ENCODE assay signal across 13 cellular contexts in genomic region chr1:223733898-223734852, GRCh38. TPM values are rescaled to one million over a fixed set of nuclear protein-coding genes. Genes with fewer than 3 reads are reported as not detected.
DNase-seq lines count a peak whose midpoint lies in the region; ATAC-seq and TF ChIP-seq lines count a peak whose summit lies in the region.
"Had no signal": no experiment of that assay in that cellular context is flagged by ENCODE, and none has a peak within 500 bp of the region (broad histone marks: within the 10 kb centered on the region; RNA-seq: fewer than 3 reads in every experiment).

No MANE protein-coding gene starts in this region.

- DNase-seq in LNCaP clone FGC (ENCODE audit: low read depth) (peak; percentile 69), body of pancreas (peak in 2 of 4 donors; percentile 38 to 69), lung (ENCODE audit: low spot score) (no peak), uterus (no peak)
- DNase-seq: activated CD4-positive, alpha-beta T cell treated with anti-CD3 and anti-CD28 coated beads for 4 hours; aorta; EL; NCI-H1105 treated with DMSO at 0.1 percent for 48 hours; Peyer's patch; stimulated activated CD4-positive, alpha-beta T cell treated with anti-CD3 and anti-CD28 coated beads, Interleukin-4, amount 100 ng/mL, for 1 hour had no signal

- H3K4me1 ChIP-seq in body of pancreas (peaks cover 66% of the 10 kb centered on the region), lung (ENCODE audit: control insufficient read depth in 2 of 2, insufficient read depth in 2 of 2, low read length in 2 of 2) (peaks cover 24 to 34% of the 10 kb centered on the region in 2 donors), uterus (peaks cover 8 to 10% of the 10 kb centered on the region in 2 donors)

- H3K27ac Mint-ChIP-seq in stimulated activated memory B cell treated with anti-CD40 and anti-IgM and Interleukin-4, amounts not matched to agents 10 μg/mL and 1 μg/mL and 100 μg/mL, for 72 hours = peak overlapping the region; percentile 44

- H3K36me3 ChIP-seq in body of pancreas (replicated peaks in 1 of 2; ENCODE audit: insufficient read depth in 1 of 2, low read depth in 2 of 2) (no peaks in the 10 kb centered on the region), lung (ENCODE audit: control insufficient read depth in 2 of 2, insufficient read depth in 2 of 2, low read length in 2 of 2) (peaks cover 0 to 8% of the 10 kb centered on the region in 2 donors), uterus (no peaks in the 10 kb centered on the region)
- H3K36me3 ChIP-seq: Peyer's patch had no signal

- H3K27me3 ChIP-seq in body of pancreas = no peaks in the 10 kb centered on the region
- no peaks in the 10 kb centered on the region for H3K27me3 ChIP-seq in lung (ENCODE audit: control insufficient read depth, insufficient read depth)
- no peaks in the 10 kb centered on the region for H3K27me3 ChIP-seq in uterus
- H3K27me3 ChIP-seq: Peyer's patch had no signal

- no peaks in the 10 kb centered on the region for H3K9me3 Mint-ChIP-seq in stimulated activated memory B cell treated with anti-CD40 and anti-IgM and Interleukin-4, amounts not matched to agents 10 μg/mL and 1 μg/mL and 100 μg/mL, for 72 hours

- peak overlapping the region; percentile 27 to 76 (median 54) for H3K27ac ChIP-seq in body of pancreas
- peak overlapping the region; percentile 28 to 90 for H3K27ac ChIP-seq in lung (ENCODE audit: low read depth in 1 of 2, low read length in 1 of 2)
- peak overlapping the region in 1 of 2 donors; percentile 17 for H3K27ac ChIP-seq in uterus

- no peak for TF ChIP-seq CTCF in LNCaP clone FGC (IDR thresholded peaks at IDR 0.05; ENCODE audit: control insufficient read depth, extremely low read depth, insufficient read depth)
- TF ChIP-seq CTCF in body of pancreas (IDR thresholded peaks at IDR 0.05) = no peak
- no peak for TF ChIP-seq CTCF in lung (IDR thresholded peaks at IDR 0.05; ENCODE audit: control extremely low read depth, extremely low read depth)
- TF ChIP-seq CTCF in uterus (IDR thresholded peaks at IDR 0.05) = no peak

- H3K4me3 Mint-ChIP-seq in stimulated activated memory B cell treated with anti-CD40 and anti-IgM and Interleukin-4, amounts not matched to agents 10 μg/mL and 1 μg/mL and 100 μg/mL, for 72 hours = no peak overlapping the region

- 66 to 71% methylated on average over 20 of the region's 20 CpGs for WGBS in body of pancreas, 2 donors
- 60 to 77% methylated on average over 20 of the region's 20 CpGs for WGBS in lung, 2 donors

- peaks cover 25% of the 10 kb centered on the region for H3K4me1 Mint-ChIP-seq in stimulated activated memory B cell treated with anti-CD40 and anti-IgM and Interleukin-4, amounts not matched to agents 10 μg/mL and 1 μg/mL and 100 μg/mL, for 72 hours

- ATAC-seq in body of pancreas (no peak), lung (ENCODE audit: insufficient read depth, low FRiP score) (no peak), HG02870 (IDR thresholded peaks at IDR 0.05; ENCODE audit: unreplicated experiment) (no peak), GM18909 (IDR thresholded peaks at IDR 0.05; ENCODE audit: poor library complexity, unreplicated experiment) (no peak)
- ATAC-seq in stimulated activated memory B cell treated with anti-CD40 and anti-IgM and Interleukin-4, amounts not matched to agents 10 μg/mL and 1 μg/mL and 100 μg/mL, for 72 hours = no peak

- H3K9me3 ChIP-seq in body of pancreas (no peaks in the 10 kb centered on the region), lung (ENCODE audit: control insufficient read depth in 2 of 2, insufficient read depth in 1 of 2, low read length in 1 of 2) (no peaks in the 10 kb centered on the region), uterus (no peaks in the 10 kb centered on the region)
- H3K9me3 ChIP-seq: Peyer's patch had no signal

- intact Hi-C loops in body of pancreas (cut with DNase I) = no loop called here
- intact Hi-C loops in uterus (cut with DNase I; ENCODE audit: low total_unique reads) = no loop called here

- H3K27me3 Mint-ChIP-seq in stimulated activated memory B cell treated with anti-CD40 and anti-IgM and Interleukin-4, amounts not matched to agents 10 μg/mL and 1 μg/mL and 100 μg/mL, for 72 hours = no peaks in the 10 kb centered on the region

- H3K4me3 ChIP-seq in LNCaP clone FGC (ENCODE audit: low read depth, low read length) (no peak overlapping the region), body of pancreas (no peak overlapping the region), lung (no peak overlapping the region), uterus (no peak overlapping the region)
- H3K4me3 ChIP-seq: Peyer's patch had no signal

- peaks cover 25% of the 10 kb centered on the region for H3K36me3 Mint-ChIP-seq in stimulated activated memory B cell treated with anti-CD40 and anti-IgM and Interleukin-4, amounts not matched to agents 10 μg/mL and 1 μg/mL and 100 μg/mL, for 72 hours

- no peak for TF ChIP-seq POLR2A in body of pancreas (IDR thresholded peaks at IDR 0.05)
- TF ChIP-seq POLR2A in uterus (IDR thresholded peaks at IDR 0.05) = no peak

RNA-seq across cellular contexts. Expression of gene CAPN2, which starts 21.8 kb away (rescaled TPM):
- total RNA-seq in body of pancreas (10 to 100 TPM; 85.7 to 90.0 TPM), lung (100 to 1,000 TPM; 169 to 353 TPM), uterus (100 to 1,000 TPM in 3 of 4 donors, 10 to 100 TPM in 1; 96.5 to 170 (median 117) TPM)
- 100 to 1,000 TPM; 144 to 168 TPM for polyA plus RNA-seq in lung
